7 cellular contexts compared by ENCODE assay signal in genomic region chr2:102839668-102840388, GRCh38.
DNase-seq lines count a peak whose midpoint lies in the region; ATAC-seq and TF ChIP-seq lines count a peak whose summit lies in the region.

No MANE protein-coding gene starts in this region.

- ATAC-seq in GM21576 (IDR thresholded peaks at IDR 0.05; ENCODE audit: unreplicated experiment), result no peak

- H3K36me3 ChIP-seq in mammary epithelial cell (ENCODE audit: insufficient read depth, low read length) (no peaks in the 10 kb centered on the region), suprapubic skin (no peaks in the 10 kb centered on the region)

- in situ Hi-C loops in mammary epithelial cell (cut with MboI; ENCODE audit: low sequenced_read_pairs in 2 of 2), result no loop called here

- no peaks in the 10 kb centered on the region for H3K79me2 ChIP-seq in mammary epithelial cell (ENCODE audit: insufficient read depth, low read length)

- H3K27ac ChIP-seq in HL-60 (replicated peaks) (no peak overlapping the region), mammary epithelial cell (ENCODE audit: insufficient read depth, low read depth, low read length) (no peak overlapping the region), suprapubic skin (no peak overlapping the region)

- 25% methylated on average over 8 of the region's 8 CpGs for WGBS in mammary epithelial cell (ENCODE audit: low coverage, missing lambda C conversion rate)
- 35% methylated on average over 8 of the region's 8 CpGs for WGBS in suprapubic skin

- H3K4me3 ChIP-seq in HL-60 (replicated peaks; ENCODE audit: insufficient read depth, low read length), result no peak overlapping the region
- H3K4me3 ChIP-seq in mammary epithelial cell (replicated peaks in 1 of 3; ENCODE audit: insufficient read depth in 1 of 3, low read depth in 2 of 3, low read length in 3 of 3), result no peak overlapping the region
- H3K4me3 ChIP-seq in suprapubic skin, result no peak overlapping the region

- no peak for TF ChIP-seq POLR2A in suprapubic skin (IDR thresholded peaks at IDR 0.05)

- peak; percentile 51 for TF ChIP-seq CTCF in HL-60 (IDR thresholded peaks at IDR 0.05; ENCODE audit: insufficient read depth, low read length)
- peak; percentile 69 to 73 for TF ChIP-seq CTCF in mammary epithelial cell (conservative IDR thresholded peaks at IDR 0.05 in 1 of 2, IDR thresholded peaks at IDR 0.05 in 1 of 2; ENCODE audit: extremely low read depth in 1 of 2, insufficient read depth in 1 of 2, low read depth in 1 of 2, low read length in 2 of 2)
- peak; percentile 35 to 78 for TF ChIP-seq CTCF in suprapubic skin (IDR thresholded peaks at IDR 0.05)

- intact Hi-C loops in mammary epithelial cell (cut with micrococcal nuclease), result loop anchor here (2.0 to 10.0 kb wide), 3 partner anchors 33 to 1115 kb away; no protein-coding TSS in a partner anchor

- dilution Hi-C loops in mammary epithelial cell (cut with HindIII; ENCODE audit: low sequenced_read_pairs), result no loop called here

- H3K9me3 ChIP-seq in mammary epithelial cell (replicated peaks; ENCODE audit: insufficient read depth, low read length), result no peaks in the 10 kb centered on the region
- H3K9me3 ChIP-seq in suprapubic skin, result no peaks in the 10 kb centered on the region

- H3K9ac ChIP-seq in mammary epithelial cell (ENCODE audit: insufficient read depth, low read length), result no peak overlapping the region

- TF ChIP-seq EP300 in suprapubic skin (IDR thresholded peaks at IDR 0.05), result no peak

- CTCF ChIA-PET in mammary epithelial cell (lab: Charles Lee; ENCODE audit: low non-redundant PET), result interaction anchor here (0.5 to 0.7 kb wide), 4 partner anchors 10 to 489 kb away, joined by 3 to 5 read pairs (median 4); no protein-coding TSS in a partner anchor

- no peaks in the 10 kb centered on the region for H4K20me1 ChIP-seq in mammary epithelial cell (ENCODE audit: insufficient read depth, low read length)

- H3K27me3 ChIP-seq in HL-60 (ENCODE audit: insufficient read depth, poor library complexity, severe bottlenecking) (no peaks in the 10 kb centered on the region), mammary epithelial cell (ENCODE audit: insufficient read depth, low read length) (no peaks in the 10 kb centered on the region), suprapubic skin (no peaks in the 10 kb centered on the region)

- peak; percentile 49 for DNase-seq in DMS53 treated with DMSO at 0.1 percent for 48 hours (lab: John Stamatoyannopoulos, UW; ENCODE audit: unreplicated experiment)
- peak in 1 of 2 experiments; percentile 23 for DNase-seq in HL-60 (ENCODE audit: low read depth in 1 of 2, low spot score in 1 of 2)
- peak; percentile 18 for DNase-seq in NOMO-1 treated with dmso at 0.1 percent for 144 hours (lab: John Stamatoyannopoulos, UW; ENCODE audit: unreplicated experiment)
- DNase-seq in mammary epithelial cell, result peak; percentile 24
- peak; percentile 14 for DNase-seq in kidney glomerular epithelial cell (lab: John Stamatoyannopoulos, UW)
- DNase-seq in suprapubic skin (ENCODE audit: low spot score in 2 of 2), result no peak

- no TSS peak for BruUV-seq in mammary epithelial cell (replicated peaks; lab: Mats Ljungman, UMichigan)

- H3K4me2 ChIP-seq in mammary epithelial cell (ENCODE audit: insufficient read depth, low read depth, low read length), result no peak overlapping the region

- no peak overlapping the region for H2AFZ ChIP-seq in mammary epithelial cell (ENCODE audit: low read depth, low read length)

- H3K4me1 ChIP-seq in mammary epithelial cell (ENCODE audit: insufficient read depth, low read length) (no peaks in the 10 kb centered on the region), suprapubic skin (no peaks in the 10 kb centered on the region)

Comparison
In these comparisons a context has a peak if more than half of its experiments do, and no peak if none do; other contexts are left out.
1. DNase-seq: peak in DMS53 treated with DMSO at 0.1 percent for 48 hours (single experiment), NOMO-1 treated with dmso at 0.1 percent for 144 hours (single experiment), mammary epithelial cell (single experiment) and kidney glomerular epithelial cell (single experiment); none in suprapubic skin (0 of 2).
2. Peak in every context shown above with its lines, with median percentiles within 50 percentile points of each other: CTCF ChIP-seq.